In the genomic region with DNA sequence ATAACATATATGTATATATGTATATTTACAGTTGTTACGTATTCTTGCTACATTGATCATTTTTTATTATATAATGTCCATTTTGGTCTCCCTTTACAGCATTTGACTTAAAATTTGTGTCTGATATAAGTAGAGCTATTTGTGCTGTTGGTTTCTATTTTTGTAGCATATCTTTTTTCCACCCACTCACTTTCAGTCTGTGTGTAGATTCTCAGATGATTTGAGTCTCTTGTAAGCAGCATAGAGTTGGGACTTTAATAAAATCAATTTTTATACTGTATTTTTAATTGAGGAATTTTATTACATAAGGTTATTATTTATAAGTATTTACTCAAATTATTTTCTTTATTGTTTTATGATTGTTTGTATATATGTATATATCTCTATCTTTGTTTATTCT, we compare ENCODE assay signal across 19 cellular contexts.
A peak's percentile ranks its signal among the peaks of the same experiment; 100 is the strongest.
DNase-seq lines count a peak whose midpoint lies in the region; FAIRE-seq and TF ChIP-seq lines count a peak whose summit lies in the region.
"Had no signal": no experiment of that assay in that cellular context is flagged by ENCODE, and none has a peak within 500 bp of the region (broad histone marks: within the 10 kb centered on the region; RNA-seq: fewer than 3 reads in every experiment).

No MANE protein-coding gene starts in this region.

- DNase-seq in small intestine (no peak), RKO (ENCODE audit: low spot score) (no peak), cardiac septum (ENCODE audit: low spot score) (no peak), substantia nigra (lab: John Stamatoyannopoulos, UW) (no peak)
- DNase-seq: 8988T; BE2C; C1 segment of cervical spinal cord; CD4-positive, CD25-positive, alpha-beta regulatory T cell; CD8-positive, alpha-beta memory T cell; COR-L47; DMS 273 treated with DMSO at 0.1 percent for 48 hours; GF-D8; GM23248 had no signal

- intact Hi-C loops in cardiac septum (cut with DNase I) = no loop called here

- peak; percentile 53 for FAIRE-seq in endometrium (lab: Jason Lieb, UNC)
- peak; percentile 94 for FAIRE-seq in small intestine (lab: Jason Lieb, UNC)
- FAIRE-seq: GM12891, GM19239 had no signal

- H3K27me3 ChIP-seq in DOHH2 (ENCODE audit: control insufficient read depth, low read length) = no peaks in the 10 kb centered on the region
- H3K27me3 ChIP-seq in SU-DHL-6 (ENCODE audit: low read length) = no peaks in the 10 kb centered on the region
- no peaks in the 10 kb centered on the region for H3K27me3 ChIP-seq in small intestine (ENCODE audit: control insufficient read depth in 2 of 2, insufficient read depth in 2 of 2, low read length in 2 of 2)

- H3K9ac ChIP-seq in SU-DHL-6 (ENCODE audit: low read length) = no peak overlapping the region
- H3K9ac ChIP-seq: GM23248 had no signal

- TF ChIP-seq CTCF in DOHH2 (IDR thresholded peaks at IDR 0.05; ENCODE audit: low read depth, low read length, poor library complexity, severe bottlenecking) (no peak), SU-DHL-6 (IDR thresholded peaks at IDR 0.05; ENCODE audit: insufficient read depth, low read length, poor library complexity, severe bottlenecking) (no peak)

- H3K4me3 ChIP-seq in DOHH2 (ENCODE audit: low read length) (peak overlapping the region; percentile 61; the same call in 1 of the 2 replicates), SU-DHL-6 (ENCODE audit: insufficient read depth, low read length, poor library complexity, severe bottlenecking) (no peak overlapping the region), small intestine (ENCODE audit: low read depth in 1 of 2, low read length in 2 of 2) (no peak overlapping the region)
- H3K4me3 ChIP-seq: GM23248, HAP-1 had no signal

- H3K9me3 ChIP-seq in DOHH2 (ENCODE audit: control insufficient read depth, insufficient read depth, low read length) (peaks cover 14% of the 10 kb centered on the region; the same call in 1 of the 2 replicates), SU-DHL-6 (ENCODE audit: insufficient read depth, low read length) (no peaks in the 10 kb centered on the region), small intestine (ENCODE audit: control insufficient read depth, low read depth) (no peaks in the 10 kb centered on the region)
- H3K9me3 ChIP-seq: BE2C, HAP-1 had no signal

- H3F3A ChIP-seq in DOHH2 (ENCODE audit: control insufficient read depth, insufficient read depth) (peaks cover 9% of the 10 kb centered on the region; the same call in 1 of the 2 replicates), SU-DHL-6 (ENCODE audit: insufficient read depth) (no peaks in the 10 kb centered on the region)

- H4K20me1 ChIP-seq in DOHH2 (ENCODE audit: control insufficient read depth, insufficient read depth, low read depth, low read length) = no peaks in the 10 kb centered on the region
- H4K20me1 ChIP-seq in SU-DHL-6 (ENCODE audit: low read depth, low read length) = no peaks in the 10 kb centered on the region

- H3K27ac ChIP-seq in DOHH2 (ENCODE audit: low read depth, low read length) (peak overlapping the region; percentile 85), SU-DHL-6 (ENCODE audit: low read depth, low read length) (no peak overlapping the region), small intestine (ENCODE audit: low read depth in 1 of 2, low read length in 1 of 2) (no peak overlapping the region), substantia nigra (ENCODE audit: low read depth, low read length, poor library complexity, severe bottlenecking) (no peak overlapping the region)
- H3K27ac ChIP-seq: GM23248 had no signal

- no peak overlapping the region for H2AFZ ChIP-seq in SU-DHL-6 (ENCODE audit: low read depth, low read length, severe bottlenecking)
- H2AFZ ChIP-seq: GM23248 had no signal

- H3K4me2 ChIP-seq in DOHH2 (ENCODE audit: low read length) = peak overlapping the region; percentile 76
- peak overlapping the region; percentile 31 for H3K4me2 ChIP-seq in SU-DHL-6 (ENCODE audit: low read depth, low read length, poor library complexity, severe bottlenecking)

- no peaks in the 10 kb centered on the region for H3K9me2 ChIP-seq in DOHH2 (replicated peaks; ENCODE audit: control insufficient read depth, low read length)
- no peaks in the 10 kb centered on the region for H3K9me2 ChIP-seq in SU-DHL-6 (replicated peaks; ENCODE audit: insufficient read depth, low read length)

- H3K36me3 ChIP-seq in DOHH2 (ENCODE audit: control insufficient read depth, low read length) (peaks cover 3% of the 10 kb centered on the region; the same call in 1 of the 2 replicates), SU-DHL-6 (ENCODE audit: low read length) (no peaks in the 10 kb centered on the region), small intestine (ENCODE audit: control insufficient read depth in 2 of 2, insufficient read depth in 2 of 2, low read length in 2 of 2) (no peaks in the 10 kb centered on the region)
- H3K36me3 ChIP-seq: BE2C, HAP-1 had no signal

- WGBS in small intestine, 3 donors = 89 to 93% (median 92%) methylated on average over 1 of the region's 1 CpG

- peaks cover 46% of the 10 kb centered on the region for H3K4me1 ChIP-seq in DOHH2 (ENCODE audit: control insufficient read depth, low read length)
- H3K4me1 ChIP-seq in small intestine (ENCODE audit: control insufficient read depth in 2 of 2, insufficient read depth in 1 of 2, low read depth in 1 of 2, low read length in 1 of 2) = no peaks in the 10 kb centered on the region
- H3K4me1 ChIP-seq: BE2C, HAP-1 had no signal

- no peaks in the 10 kb centered on the region for H3K79me2 ChIP-seq in DOHH2 (ENCODE audit: control insufficient read depth, low read length)
- no peaks in the 10 kb centered on the region for H3K79me2 ChIP-seq in SU-DHL-6 (ENCODE audit: insufficient read depth, low read length)
